ENCODE assay signal across 1 cellular context in the genomic region with DNA sequence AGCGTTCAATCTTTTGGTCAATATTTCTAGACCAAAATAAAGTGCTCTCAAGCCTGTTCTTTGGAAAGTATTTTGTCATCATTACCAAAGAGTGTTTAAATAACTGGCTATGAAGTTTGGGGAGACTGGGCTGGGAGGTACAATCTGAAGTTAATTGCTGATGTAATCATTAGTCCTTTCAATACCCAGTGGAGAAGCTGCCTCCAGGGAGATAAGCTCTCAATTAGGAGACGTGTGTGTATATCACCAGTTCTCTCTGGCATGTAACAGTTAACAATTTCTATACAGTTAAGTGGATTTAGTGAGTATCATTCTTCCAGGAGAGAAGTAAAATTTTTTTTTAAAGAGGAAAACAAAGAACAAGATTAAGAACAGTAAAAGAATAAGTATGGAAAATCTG.
TF ChIP-seq lines count a peak whose summit lies in the region.

No MANE protein-coding gene starts in this region.

TF ChIP-seq in H1, 55 proteins besides CTCF, POLR2A, EP300 and RAD21:
- TF ChIP-seq, protein P1, sequence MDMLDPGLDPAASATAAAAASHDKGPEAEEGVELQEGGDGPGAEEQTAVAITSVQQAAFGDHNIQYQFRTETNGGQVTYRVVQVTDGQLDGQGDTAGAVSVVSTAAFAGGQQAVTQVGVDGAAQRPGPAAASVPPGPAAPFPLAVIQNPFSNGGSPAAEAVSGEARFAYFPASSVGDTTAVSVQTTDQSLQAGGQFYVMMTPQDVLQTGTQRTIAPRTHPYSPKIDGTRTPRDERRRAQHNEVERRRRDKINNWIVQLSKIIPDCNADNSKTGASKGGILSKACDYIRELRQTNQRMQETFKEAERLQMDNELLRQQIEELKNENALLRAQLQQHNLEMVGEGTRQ (IDR thresholded peaks at IDR 0.05; ENCODE audit: low read length), result no peak
- TF ChIP-seq SUZ12 (IDR thresholded peaks at IDR 0.05; ENCODE audit: low read length), result no peak
- TF ChIP-seq PHF8 (conservative IDR thresholded peaks at IDR 0.05; ENCODE audit: low read depth, low read length), result no peak
- TF ChIP-seq MAX (IDR thresholded peaks at IDR 0.05), result no peak
- no peak for TF ChIP-seq BRCA1 (IDR thresholded peaks at IDR 0.05; ENCODE audit: low read depth, low read length)
- no peak for TF ChIP-seq EGR1 (IDR thresholded peaks at IDR 0.05; ENCODE audit: borderline replicate concordance, low read depth, low read length)
- no peak for TF ChIP-seq SP1 (IDR thresholded peaks at IDR 0.05; ENCODE audit: low read depth, low read length)
- TF ChIP-seq ASH2L (IDR thresholded peaks at IDR 0.05; ENCODE audit: low read length), result no peak
- TF ChIP-seq KDM4A (IDR thresholded peaks at IDR 0.05; ENCODE audit: low read depth, low read length, severe bottlenecking), result no peak
- no peak for TF ChIP-seq SAP30 (IDR thresholded peaks at IDR 0.05; ENCODE audit: insufficient read depth, insufficient replicate concordance, low read length)
- no peak for TF ChIP-seq CEBPB (IDR thresholded peaks at IDR 0.05; ENCODE audit: low read depth, low read length)
- no peak for TF ChIP-seq RNF2 (IDR thresholded peaks at IDR 0.05; ENCODE audit: borderline replicate concordance, low read depth, low read length, missing control alignments, poor library complexity, severe bottlenecking)
- TF ChIP-seq YY1 (IDR thresholded peaks at IDR 0.05; ENCODE audit: low read depth, low read length), result no peak
- TF ChIP-seq HDAC6 (IDR thresholded peaks at IDR 0.05; ENCODE audit: low read depth, low read length), result no peak
- TF ChIP-seq CHD2 (IDR thresholded peaks at IDR 0.05; ENCODE audit: low read length), result no peak
- no peak for TF ChIP-seq NANOG (IDR thresholded peaks at IDR 0.05; ENCODE audit: insufficient read depth, low read depth, low read length, poor library complexity, severe bottlenecking)
- TF ChIP-seq POU5F1 (IDR thresholded peaks at IDR 0.05; ENCODE audit: low read depth, low read length), result no peak
- no peak for TF ChIP-seq KDM5A (IDR thresholded peaks at IDR 0.05; ENCODE audit: low read length)
- no peak for TF ChIP-seq JUN (IDR thresholded peaks at IDR 0.05; ENCODE audit: low read depth, low read length)
- no peak for TF ChIP-seq RFX5 (IDR thresholded peaks at IDR 0.05; ENCODE audit: borderline replicate concordance, low read depth, low read length)
